22 cellular contexts compared by ENCODE assay signal in genomic region chr4:142925161-142925560, GRCh38.
DNase-seq lines count a peak whose midpoint lies in the region; ATAC-seq and TF ChIP-seq lines count a peak whose summit lies in the region.
"Had no signal": no experiment of that assay in that cellular context is flagged by ENCODE, and none has a peak within 500 bp of the region (broad histone marks: within the 10 kb centered on the region; RNA-seq: fewer than 3 reads in every experiment).

No MANE protein-coding gene starts in this region.

- H3K27ac Mint-ChIP-seq in MCF 10A (ENCODE audit: low read depth, unreplicated experiment) = no peak overlapping the region
- H3K27ac Mint-ChIP-seq: B cell; CD4-positive, CD25-positive, alpha-beta regulatory T cell had no signal

- no TSS peak for BruUV-seq in MCF 10A (replicated peaks; lab: Mats Ljungman, UMichigan)

- intact Hi-C loops in MCF 10A (cut with micrococcal nuclease) = no loop called here
- intact Hi-C loops in breast epithelium (cut with DNase I; ENCODE audit: low total_unique reads) = no loop called here
- intact Hi-C loops in transverse colon (cut with DNase I; ENCODE audit: low total_unique reads) = no loop called here

- H3K4me1 ChIP-seq in breast epithelium (no peaks in the 10 kb centered on the region), muscle layer of colon (ENCODE audit: insufficient read depth, low read length) (peaks cover 40% of the 10 kb centered on the region), transverse colon (peaks cover 0 to 5% (median 0%) of the 10 kb centered on the region in 4 donors), BE2C (no peaks in the 10 kb centered on the region)

- H3K4me3 ChIP-seq in breast epithelium = no peak overlapping the region
- H3K4me3 ChIP-seq in muscle layer of colon (ENCODE audit: low read depth in 1 of 2, low read length in 2 of 2) = no peak overlapping the region
- H3K4me3 ChIP-seq in transverse colon = no peak overlapping the region
- no peak overlapping the region for H3K4me3 ChIP-seq in BE2C (ENCODE audit: low read depth, low read length)

- H3K27me3 ChIP-seq in breast epithelium = no peaks in the 10 kb centered on the region
- H3K27me3 ChIP-seq in muscle layer of colon (ENCODE audit: control insufficient read depth in 1 of 2, insufficient read depth in 2 of 2, low read length in 2 of 2) = no peaks in the 10 kb centered on the region
- H3K27me3 ChIP-seq in transverse colon = no peaks in the 10 kb centered on the region
- no peaks in the 10 kb centered on the region for H3K27me3 ChIP-seq in BE2C

- H3K27me3 Mint-ChIP-seq in MCF 10A (ENCODE audit: insufficient read depth, unreplicated experiment) = no peaks in the 10 kb centered on the region
- H3K27me3 Mint-ChIP-seq: B cell; CD4-positive, CD25-positive, alpha-beta regulatory T cell had no signal

- CTCF ChIA-PET in MCF 10A (lab: Yijun Ruan, JAX) = interaction anchor here (0.6 kb wide), 1 partner anchor 217 kb away, joined by 3 read pairs; no protein-coding TSS in a partner anchor

- TF ChIP-seq POLR2A in breast epithelium (IDR thresholded peaks at IDR 0.05) (no peak), transverse colon (IDR thresholded peaks at IDR 0.05) (no peak)

- H3K36me3 ChIP-seq in breast epithelium = no peaks in the 10 kb centered on the region
- H3K36me3 ChIP-seq in muscle layer of colon (ENCODE audit: insufficient read depth, low read length) = no peaks in the 10 kb centered on the region
- no peaks in the 10 kb centered on the region for H3K36me3 ChIP-seq in transverse colon
- no peaks in the 10 kb centered on the region for H3K36me3 ChIP-seq in BE2C

- no peak overlapping the region for H3K27ac ChIP-seq in breast epithelium
- H3K27ac ChIP-seq in muscle layer of colon (ENCODE audit: low read depth, low read length) = peak overlapping the region; percentile 28
- peak overlapping the region in 3 of 4 donors; percentile 9 to 45 (median 27) for H3K27ac ChIP-seq in transverse colon
- H3K27ac ChIP-seq: 22Rv1 had no signal

- 48 to 50% methylated on average over 1 of the region's 1 CpG for WGBS in transverse colon (ENCODE audit: low coverage in 1 of 2), 2 donors

- in situ Hi-C loops in transverse colon (cut with MboI; ENCODE audit: low pct_ligation_motif_present in 1 of 4, low pct_unique_long_range_greater_than_20kb in 1 of 4, low sequenced_read_pairs in 3 of 4) = no loop called here

- H3K36me3 Mint-ChIP-seq in MCF 10A (ENCODE audit: insufficient read depth, unreplicated experiment) = no peaks in the 10 kb centered on the region
- H3K36me3 Mint-ChIP-seq: CD4-positive, CD25-positive, alpha-beta regulatory T cell had no signal

- POLR2A ChIA-PET in MCF 10A (lab: Yijun Ruan, JAX) = no interaction called here

- H3K9me3 ChIP-seq in breast epithelium (no peaks in the 10 kb centered on the region), muscle layer of colon (ENCODE audit: low read length) (no peaks in the 10 kb centered on the region), transverse colon (no peaks in the 10 kb centered on the region), BE2C (no peaks in the 10 kb centered on the region)

- no peaks in the 10 kb centered on the region for H3K4me1 Mint-ChIP-seq in MCF 10A (ENCODE audit: insufficient read depth, unreplicated experiment)
- H3K4me1 Mint-ChIP-seq: B cell; CD4-positive, CD25-positive, alpha-beta regulatory T cell had no signal

- H3K9me3 Mint-ChIP-seq in MCF 10A (ENCODE audit: unreplicated experiment) = no peaks in the 10 kb centered on the region
- H3K9me3 Mint-ChIP-seq: CD4-positive, CD25-positive, alpha-beta regulatory T cell had no signal

- H3K4me3 Mint-ChIP-seq in MCF 10A (ENCODE audit: unreplicated experiment) = no peak overlapping the region
- H3K4me3 Mint-ChIP-seq: B cell; CD4-positive, CD25-positive, alpha-beta regulatory T cell had no signal

- TF ChIP-seq CTCF in MCF 10A (IDR thresholded peaks at IDR 0.05; ENCODE audit: unreplicated experiment) = no peak
- no peak for TF ChIP-seq CTCF in breast epithelium (IDR thresholded peaks at IDR 0.05)
- TF ChIP-seq CTCF in transverse colon (IDR thresholded peaks at IDR 0.05) = no peak
- no peak for TF ChIP-seq CTCF in BE2C (IDR thresholded peaks at IDR 0.05; ENCODE audit: low read depth, low read length)

- DNase-seq in MCF 10A (ENCODE audit: unreplicated experiment) = peak; percentile 22
- no peak for DNase-seq in breast epithelium (ENCODE audit: low spot score in 2 of 2)
- peak; percentile 7 for DNase-seq in fibroblast of gingiva (ENCODE audit: low read depth)
- no peak for DNase-seq in transverse colon
- no peak for DNase-seq in NCI-H526 treated with DMSO at 0.1 percent for 48 hours (lab: John Stamatoyannopoulos, UW)
- no peak for DNase-seq in BE2C
- DNase-seq: CD4-positive, CD25-positive, alpha-beta regulatory T cell; COR-L47; DMS 273 treated with DMSO at 0.1 percent for 48 hours; DND-41; Kasumi-1; NCI-H1105; NCI-H2081; NCI-H2171 treated with DMSO at 0.1 percent for 48 hours; NCI-H446; NCI-H69; NK-92 treated with Interleukin-12 subunit alpha and Interleukin-12 subunit beta, amount 100 ng/mL, for 24 hours had no signal

- H3K9ac ChIP-seq in muscle layer of colon (ENCODE audit: low read length) = no peak overlapping the region

- no peak for ATAC-seq in HG03039 (IDR thresholded peaks at IDR 0.05; ENCODE audit: unreplicated experiment)
- ATAC-seq: Right ventricle myocardium inferior had no signal

- no peak for TF ChIP-seq EP300 in transverse colon (IDR thresholded peaks at IDR 0.05; ENCODE audit: low read depth)

Comparison
In these comparisons a context has a peak if more than half of its experiments do, and no peak if none do; other contexts are left out.
1. DNase-seq: peak in MCF 10A (single experiment) and fibroblast of gingiva (single experiment); none in breast epithelium (0 of 2), transverse colon (single experiment), NCI-H526 treated with DMSO at 0.1 percent for 48 hours (single experiment) and BE2C (single experiment).
2. H3K27ac ChIP-seq: peak in muscle layer of colon (single experiment) and transverse colon (3 of 4); none in breast epithelium (0 of 2).